17 cellular contexts compared by ENCODE assay signal in the genomic region with DNA sequence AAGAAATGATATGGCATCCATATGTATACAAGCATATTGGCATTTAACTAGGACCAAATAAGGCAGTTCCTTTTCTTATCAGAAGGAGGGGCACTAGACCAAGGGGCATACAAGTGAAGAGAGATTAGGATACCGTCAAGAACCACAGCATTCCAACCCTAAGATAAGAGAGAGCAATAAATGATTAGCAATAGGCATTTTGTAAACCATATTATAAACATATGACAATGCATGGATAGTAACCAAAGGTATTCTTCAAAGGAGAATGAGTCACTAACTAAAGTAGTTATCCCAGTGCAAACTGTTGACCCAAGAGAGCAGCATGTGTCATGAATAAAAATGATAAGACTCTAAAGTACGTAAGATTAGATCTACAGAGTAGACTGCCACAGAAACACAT.
DNase-seq lines count a peak whose midpoint lies in the region; ATAC-seq and TF ChIP-seq lines count a peak whose summit lies in the region.
"Had no signal": no experiment of that assay in that cellular context is flagged by ENCODE, and none has a peak within 500 bp of the region (broad histone marks: within the 10 kb centered on the region; RNA-seq: fewer than 3 reads in every experiment).

No MANE protein-coding gene starts in this region.

- in situ Hi-C loops in astrocyte of the spinal cord (cut with HindIII; ENCODE audit: low sequenced_read_pairs) = no loop called here

- no peak overlapping the region for H2BK12ac ChIP-seq in mesenchymal stem cell (ENCODE audit: low read length in 2 of 2)

- H3K27ac ChIP-seq in mesenchymal stem cell (ENCODE audit: low read length, poor library complexity, severe bottlenecking) = no peak overlapping the region
- H3K27ac ChIP-seq: left ventricle myocardium inferior, pancreas had no signal

- H3K9me3 ChIP-seq in mesenchymal stem cell (ENCODE audit: control insufficient read depth, low read length) = no peaks in the 10 kb centered on the region
- H3K9me3 ChIP-seq: left ventricle myocardium inferior, pancreas had no signal

- H3K9ac ChIP-seq in mesenchymal stem cell (ENCODE audit: low read length) = no peak overlapping the region

- TF ChIP-seq CTCF in astrocyte of the spinal cord (IDR thresholded peaks at IDR 0.05; ENCODE audit: low read depth, low read length) = no peak

- H3K4me2 ChIP-seq in mesenchymal stem cell (ENCODE audit: low read length, poor library complexity, severe bottlenecking) = no peak overlapping the region

- no peak overlapping the region for H2BK15ac ChIP-seq in mesenchymal stem cell (ENCODE audit: low read depth, poor library complexity, severe bottlenecking)

- no peaks in the 10 kb centered on the region for H3K36me3 ChIP-seq in mesenchymal stem cell (ENCODE audit: control insufficient read depth in 1 of 2, insufficient read depth in 2 of 2, low read depth in 1 of 2, low read length in 2 of 2)
- H3K36me3 ChIP-seq: left ventricle myocardium inferior, pancreas had no signal

- H2AK5ac ChIP-seq in mesenchymal stem cell (ENCODE audit: low read length, severe bottlenecking) = no peak overlapping the region

- H3K18ac ChIP-seq in mesenchymal stem cell (ENCODE audit: low read depth in 1 of 2, low read length in 2 of 2) = no peak overlapping the region

- no peak overlapping the region for H2AFZ ChIP-seq in mesenchymal stem cell (ENCODE audit: low read depth, low read length)

- no CpG with 5 or more reads among the region's 2 CpGs for WGBS in mesenchymal stem cell

- no peak overlapping the region for H4K8ac ChIP-seq in mesenchymal stem cell (ENCODE audit: low read length)

- no peak overlapping the region for H3K23ac ChIP-seq in mesenchymal stem cell (ENCODE audit: low read length in 2 of 2)

- no peaks in the 10 kb centered on the region for H3K4me1 ChIP-seq in mesenchymal stem cell (ENCODE audit: control insufficient read depth, insufficient read depth, low read depth, low read length)
- H3K4me1 ChIP-seq: left ventricle myocardium inferior, pancreas had no signal

- H3K79me1 ChIP-seq in mesenchymal stem cell (replicated peaks; ENCODE audit: low read length, poor library complexity, severe bottlenecking) = no peaks in the 10 kb centered on the region

- H3K4me3 ChIP-seq in astrocyte of the spinal cord (ENCODE audit: low read depth, low read length) (no peak overlapping the region), mesenchymal stem cell (ENCODE audit: insufficient read depth in 1 of 2, low read depth in 1 of 2, low read length in 2 of 2) (no peak overlapping the region)
- H3K4me3 ChIP-seq: left ventricle myocardium inferior, pancreas had no signal

- DNase-seq in DMS53 treated with DMSO at 0.1 percent for 48 hours (lab: John Stamatoyannopoulos, UW; ENCODE audit: unreplicated experiment) = peak; percentile 56
- DNase-seq in LHCN-M2 (ENCODE audit: low read depth) = peak; percentile 40
- DNase-seq in astrocyte of the spinal cord (ENCODE audit: low read depth, low spot score) = peak; percentile 32
- peak; percentile 37 for DNase-seq in mesenchymal stem cell
- no peak for DNase-seq in midbrain (lab: John Stamatoyannopoulos, UW)
- no peak for DNase-seq in stimulated activated naive CD4-positive, alpha-beta T cell (lab: John Stamatoyannopoulos, UW)
- no peak for DNase-seq in epidermal melanocyte (ENCODE audit: insufficient read length, low spot score)
- DNase-seq: activated CD4-positive, alpha-beta T cell treated with anti-CD3 and anti-CD28 coated beads, Interleukin-2, amount 50 U/mL, for 4 hours; activated T-cell treated with anti-CD3 and anti-CD28 coated beads, Interleukin-2, amount 50 U/mL, for 24 hours; DMS153; effector CD8-positive, alpha-beta T cell; left ventricle myocardium inferior; NCI-H1436 treated with DMSO at 0.1 percent for 48 hours; pancreas; SHP77; stimulated activated CD4-positive, alpha-beta T cell treated with anti-CD3 and anti-CD28 coated beads, Interleukin-4, amount 100 ng/mL, for 1 hour had no signal

- H4K91ac ChIP-seq in mesenchymal stem cell (ENCODE audit: low read length) = no peak overlapping the region

- H3K4ac ChIP-seq in mesenchymal stem cell (ENCODE audit: low read depth in 1 of 2, low read length in 2 of 2) = no peak overlapping the region

- no peaks in the 10 kb centered on the region for H3K27me3 ChIP-seq in mesenchymal stem cell (ENCODE audit: control insufficient read depth in 1 of 2, insufficient read depth in 1 of 2, low read length in 2 of 2)
- H3K27me3 ChIP-seq: pancreas had no signal

- no peak overlapping the region for H2BK5ac ChIP-seq in mesenchymal stem cell (ENCODE audit: low read depth, low read length, poor library complexity, severe bottlenecking)

- no peak for ATAC-seq in GM18867 (IDR thresholded peaks at IDR 0.05; ENCODE audit: unreplicated experiment)
- ATAC-seq: pancreas had no signal

- H3K14ac ChIP-seq in mesenchymal stem cell (ENCODE audit: low read length in 2 of 2) = no peak overlapping the region

- H2BK120ac ChIP-seq in mesenchymal stem cell (ENCODE audit: low read depth, low read length) = no peak overlapping the region

Comparison
In these comparisons a context has a peak if more than half of its experiments do, and no peak if none do; other contexts are left out.
1. DNase-seq: peak in DMS53 treated with DMSO at 0.1 percent for 48 hours (single experiment), LHCN-M2 (single experiment), astrocyte of the spinal cord (single experiment) and mesenchymal stem cell (single experiment); none in midbrain (single experiment), stimulated activated naive CD4-positive, alpha-beta T cell (0 of 6) and epidermal melanocyte (single experiment).